In the genomic region with DNA sequence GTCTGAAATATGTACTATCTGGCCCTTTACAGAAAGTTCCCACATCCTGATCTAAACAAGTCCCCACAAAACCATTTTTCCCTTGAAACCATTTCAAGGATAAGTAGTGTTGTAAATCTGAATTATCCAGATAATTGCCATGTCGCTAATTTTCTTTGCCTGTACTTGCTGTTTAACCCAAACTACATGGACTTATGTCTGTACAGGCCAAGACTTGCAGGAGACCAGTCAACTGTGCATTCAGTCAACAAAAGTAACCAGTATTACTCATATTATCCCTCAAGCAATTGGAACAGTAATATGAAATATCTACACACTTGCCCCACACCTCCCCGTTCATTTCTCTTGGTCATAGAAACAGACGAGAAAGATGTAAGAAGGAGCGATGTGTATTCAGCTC, we compare ENCODE assay signal across 16 cellular contexts.
DNase-seq lines count a peak whose midpoint lies in the region; FAIRE-seq and TF ChIP-seq lines count a peak whose summit lies in the region.
"Had no signal": no experiment of that assay in that cellular context is flagged by ENCODE, and none has a peak within 500 bp of the region (broad histone marks: within the 10 kb centered on the region; RNA-seq: fewer than 3 reads in every experiment).

No MANE protein-coding gene starts in this region.

- WGBS in esophagus muscularis mucosa, result 95% methylated on average over 4 of the region's 4 CpGs
- WGBS in suprapubic skin, result 53% methylated on average over 4 of the region's 4 CpGs

- H3K27me3 ChIP-seq in esophagus muscularis mucosa (no peaks in the 10 kb centered on the region), suprapubic skin (no peaks in the 10 kb centered on the region)
- H3K27me3 ChIP-seq: vagina had no signal

- no peak for TF ChIP-seq POLR2A in GM12892 (IDR thresholded peaks at IDR 0.05; ENCODE audit: low read depth, low read length)
- no peak for TF ChIP-seq POLR2A in esophagus muscularis mucosa (IDR thresholded peaks at IDR 0.05; ENCODE audit: low read depth)
- no peak for TF ChIP-seq POLR2A in suprapubic skin (IDR thresholded peaks at IDR 0.05)

- H3K36me3 ChIP-seq in esophagus muscularis mucosa (no peaks in the 10 kb centered on the region), suprapubic skin (no peaks in the 10 kb centered on the region)
- H3K36me3 ChIP-seq: vagina had no signal

- CTCF ChIA-PET in RWPE1 (lab: Yijun Ruan, JAX), result no interaction called here

- TF ChIP-seq EP300 in esophagus muscularis mucosa (IDR thresholded peaks at IDR 0.05), result no peak
- TF ChIP-seq EP300 in suprapubic skin (IDR thresholded peaks at IDR 0.05), result no peak

- H3K4me3 ChIP-seq in esophagus muscularis mucosa (no peak overlapping the region), suprapubic skin (no peak overlapping the region)
- H3K4me3 ChIP-seq: vagina had no signal

- H3K4me1 ChIP-seq in esophagus muscularis mucosa (peaks cover 0 to 42% (median 36%) of the 10 kb centered on the region in 4 donors), suprapubic skin (peaks cover 21% of the 10 kb centered on the region)
- H3K4me1 ChIP-seq: parathyroid adenoma had no signal

- POLR2A ChIA-PET in RWPE1 (lab: Yijun Ruan, JAX; ENCODE audit: low non-redundant PET), result no interaction called here

- DNase-seq in GM12892 (ENCODE audit: insufficient read length), result no peak
- peak; percentile 94 for DNase-seq in RWPE1 (ENCODE audit: low spot score)
- no peak for DNase-seq in esophagus muscularis mucosa (ENCODE audit: extremely low spot score)
- DNase-seq in suprapubic skin (ENCODE audit: low spot score in 2 of 2), result no peak
- no peak for DNase-seq in DMS153 treated with DMSO at 0.1 percent for 48 hours (lab: John Stamatoyannopoulos, UW; ENCODE audit: unreplicated experiment)
- no peak for DNase-seq in T1000 (lab: John Stamatoyannopoulos, UW)
- DNase-seq in GM10266 (ENCODE audit: extremely low spot score), result no peak
- DNase-seq: activated B cell treated with CpG ODN at 0.5 μM for 24 hours; activated CD8-positive, alpha-beta T cell treated with anti-CD3 and anti-CD28 coated beads, Interleukin-2, amount 10 ng/mL, durations not matched to agents 7 days and 5 days; activated T-cell treated with anti-CD3 and anti-CD28 coated beads, Interleukin-2, amount 50 U/mL, for 72 hours; COR-L47; GF-D8; stimulated activated CD4-positive, alpha-beta T cell treated with anti-CD3 and anti-CD28 coated beads, Interleukin-2, amount 100 ng/mL, for 48 hours; T-cell had no signal

- H3K27ac ChIP-seq in RWPE1 (no peak overlapping the region), esophagus muscularis mucosa (replicated peaks in 1 of 4) (peak overlapping the region in 3 of 4 donors; percentile 66 to 68 (median 67)), suprapubic skin (peak overlapping the region; percentile 63)
- H3K27ac ChIP-seq: parathyroid adenoma, vagina had no signal

- no peaks in the 10 kb centered on the region for H3K9me3 ChIP-seq in esophagus muscularis mucosa
- H3K9me3 ChIP-seq in suprapubic skin, result no peaks in the 10 kb centered on the region
- H3K9me3 ChIP-seq: vagina had no signal

- TF ChIP-seq CTCF in RWPE1 (conservative IDR thresholded peaks at IDR 0.05; ENCODE audit: low read depth), result no peak
- no peak for TF ChIP-seq CTCF in esophagus muscularis mucosa (IDR thresholded peaks at IDR 0.05)
- no peak for TF ChIP-seq CTCF in suprapubic skin (IDR thresholded peaks at IDR 0.05)
- no peak for TF ChIP-seq CTCF in GM10266 (IDR thresholded peaks at IDR 0.05; ENCODE audit: control insufficient read depth, insufficient read depth, low read depth, missing control alignments)

- intact Hi-C loops in esophagus muscularis mucosa (cut with DNase I), result no loop called here

- FAIRE-seq in GM12892 (lab: Jason Lieb, UNC), result peak; percentile 40
